Comparison of ENCODE assay signal across 11 cellular contexts in the genomic region with DNA sequence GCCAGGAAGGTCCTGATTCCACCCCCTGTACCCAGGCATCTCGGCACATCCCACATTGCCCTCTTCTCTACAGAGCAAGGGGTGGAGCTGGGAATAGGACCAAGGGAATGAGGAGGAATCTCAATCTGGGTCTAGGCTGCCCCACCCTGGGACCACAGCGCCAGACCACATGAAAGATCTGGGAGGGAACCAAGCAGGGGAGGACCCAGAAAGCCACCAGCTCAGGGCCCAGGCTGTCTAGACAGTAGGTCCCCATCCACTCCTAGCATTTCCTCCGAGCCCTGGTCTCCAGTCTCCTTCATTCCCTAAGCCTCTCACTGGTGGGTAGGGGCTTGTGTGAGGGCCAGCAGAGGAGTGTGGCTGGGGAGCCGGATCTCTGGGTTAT. TPM values are rescaled to one million over a fixed set of nuclear protein-coding genes. Genes with fewer than 3 reads are reported as not detected.
A peak's percentile ranks its signal among the peaks of the same experiment; 100 is the strongest.
DNase-seq lines count a peak whose midpoint lies in the region; ATAC-seq and TF ChIP-seq lines count a peak whose summit lies in the region.
"Had no signal": no experiment of that assay in that cellular context is flagged by ENCODE, and none has a peak within 500 bp of the region (broad histone marks: within the 10 kb centered on the region; RNA-seq: fewer than 3 reads in every experiment).

No MANE protein-coding gene starts in this region.

- H3K9me3 ChIP-seq in BLaER1 (no peaks in the 10 kb centered on the region), adipocyte (ENCODE audit: control insufficient read depth, low read length) (no peaks in the 10 kb centered on the region), psoas muscle (no peaks in the 10 kb centered on the region), T-helper 17 cell (ENCODE audit: control insufficient read depth, low read length, poor library complexity, severe bottlenecking) (no peaks in the 10 kb centered on the region)
- H3K9me3 ChIP-seq in effector memory CD4-positive, alpha-beta T cell (ENCODE audit: control insufficient read depth, low read length), result no peaks in the 10 kb centered on the region

- H3K9ac ChIP-seq in BLaER1, result no peak overlapping the region
- H3K9ac ChIP-seq in adipocyte (ENCODE audit: low read length), result peak overlapping the region; percentile 85

- no peak overlapping the region for H3K27ac Mint-ChIP-seq in T-helper 17 cell

- ATAC-seq in Right ventricle myocardium superior (ENCODE audit: poor library complexity), result peak; percentile 7
- ATAC-seq in psoas muscle, result no peak
- ATAC-seq in T-helper 17 cell, result no peak
- no peak for ATAC-seq in GM21737 (IDR thresholded peaks at IDR 0.05; ENCODE audit: unreplicated experiment)

- no peak overlapping the region for H3K4me3 Mint-ChIP-seq in T-helper 17 cell

- intact Hi-C loops in Right ventricle myocardium superior (cut with DNase I) (no loop called here), psoas muscle (cut with DNase I) (no loop called here)

- H3K27ac ChIP-seq in BLaER1 (no peak overlapping the region), psoas muscle (peak overlapping the region; percentile 68)
- H3K27ac ChIP-seq in effector memory CD4-positive, alpha-beta T cell (ENCODE audit: insufficient read depth, low read length, poor library complexity, severe bottlenecking), result no peak overlapping the region

- 40 to 62% (median 41%) methylated on average over 4 of the region's 4 CpGs for WGBS in psoas muscle, 3 donors

- peaks cover 46% of the 10 kb centered on the region for H3K4me1 ChIP-seq in BLaER1
- H3K4me1 ChIP-seq in adipocyte (ENCODE audit: control insufficient read depth, insufficient read depth, low read length), result peaks cover 82% of the 10 kb centered on the region
- peaks cover 28% of the 10 kb centered on the region for H3K4me1 ChIP-seq in psoas muscle
- peaks cover 4% of the 10 kb centered on the region for H3K4me1 ChIP-seq in effector memory CD4-positive, alpha-beta T cell (ENCODE audit: control insufficient read depth, insufficient read depth, low read length, poor library complexity, severe bottlenecking)

- H3K36me3 ChIP-seq in BLaER1, result no peaks in the 10 kb centered on the region
- peaks cover 42% of the 10 kb centered on the region for H3K36me3 ChIP-seq in adipocyte (ENCODE audit: control insufficient read depth, insufficient read depth, low read length, severe bottlenecking)
- peaks cover 0 to 34% of the 10 kb centered on the region in 2 donors for H3K36me3 ChIP-seq in psoas muscle (ENCODE audit: insufficient read depth in 1 of 2, low read depth in 1 of 2)
- no peaks in the 10 kb centered on the region for H3K36me3 ChIP-seq in effector memory CD4-positive, alpha-beta T cell (ENCODE audit: control insufficient read depth, insufficient read depth, low read length)

- H3K27me3 Mint-ChIP-seq in T-helper 17 cell, result peaks cover 37% of the 10 kb centered on the region

- no peak for TF ChIP-seq CTCF in psoas muscle (IDR thresholded peaks at IDR 0.05)

- peaks cover 5% of the 10 kb centered on the region for H3K36me3 Mint-ChIP-seq in T-helper 17 cell (ENCODE audit: low read depth)

- H3K4me2 ChIP-seq in BLaER1, result peak overlapping the region; percentile 37; the same call in 1 of the 2 replicates

- DNase-seq in adipocyte (ENCODE audit: low read depth) (peak; percentile 87), Right ventricle myocardium superior (peak; percentile 75), psoas muscle (peak; percentile 72 to 74), T-helper 17 cell (no peak), T-helper 1 cell (no peak)
- DNase-seq in effector memory CD4-positive, alpha-beta T cell, result no peak
- DNase-seq: activated CD4-positive, alpha-beta T cell treated with anti-CD3 and anti-CD28 coated beads for 4 hours; NCI-H187; stimulated activated CD4-positive, alpha-beta T cell treated with anti-CD3 and anti-CD28 coated beads, Interleukin-4, amount 100 ng/mL, for 24 hours had no signal

- H3K4me3 ChIP-seq in BLaER1 (no peak overlapping the region), adipocyte (ENCODE audit: low read length) (peak overlapping the region; percentile 68), psoas muscle (no peak overlapping the region)
- no peak overlapping the region for H3K4me3 ChIP-seq in effector memory CD4-positive, alpha-beta T cell (ENCODE audit: insufficient read depth, low read depth, low read length, poor library complexity, severe bottlenecking)

- H3K27me3 ChIP-seq in BLaER1, result peaks cover 12% of the 10 kb centered on the region; the same call in 1 of the 2 replicates
- no peaks in the 10 kb centered on the region for H3K27me3 ChIP-seq in adipocyte (replicated peaks; ENCODE audit: control insufficient read depth, insufficient read depth, low read length)
- no peaks in the 10 kb centered on the region for H3K27me3 ChIP-seq in psoas muscle (ENCODE audit: insufficient read depth in 3 of 3, low read length in 2 of 3)
- peaks cover 4% of the 10 kb centered on the region for H3K27me3 ChIP-seq in effector memory CD4-positive, alpha-beta T cell (replicated peaks; ENCODE audit: control insufficient read depth, insufficient read depth, low read length, poor library complexity, severe bottlenecking)

- H3K4me1 Mint-ChIP-seq in T-helper 17 cell, result peaks cover 16% of the 10 kb centered on the region

- H4K20me1 ChIP-seq in BLaER1, result no peaks in the 10 kb centered on the region

RNA-seq across cellular contexts. Expression of a gene that starts 11.6 kb away (rescaled TPM):
- total RNA-seq in Right ventricle myocardium superior, result 102 TPM
- 10 to 100 TPM; 27.7 to 45.8 (median 34.2) TPM for total RNA-seq in psoas muscle
- polyA plus RNA-seq in psoas muscle, result 10 to 100 TPM; 12.6 to 19.2 (median 12.7) TPM
- 1 to 10 TPM; 1.8 to 2.6 TPM for total RNA-seq in T-helper 17 cell

RNA-seq across cellular contexts. Expression of a gene that starts 46.8 kb away (rescaled TPM):
- total RNA-seq in Right ventricle myocardium superior, result 80.7 TPM
- 10 to 100 TPM; 54.2 to 65.7 (median 60.1) TPM for total RNA-seq in psoas muscle
- 10 to 100 TPM; 49.4 to 76.3 (median 73.9) TPM for polyA plus RNA-seq in psoas muscle
- total RNA-seq in T-helper 17 cell, result 10 to 100 TPM; 86.2 to 87.5 TPM

RNA-seq across cellular contexts. Expression of a gene that starts 53.3 kb away (rescaled TPM):
- total RNA-seq in Right ventricle myocardium superior (23.2 TPM), psoas muscle (10 to 100 TPM; 10.2 to 16.0 (median 13.4) TPM), T-helper 17 cell (1 to 10 TPM; 5.2 to 5.7 TPM)
- 10 to 100 TPM in 2 of 3 donors, 1 to 10 TPM in 1; 5.1 to 28.5 (median 11.7) TPM for polyA plus RNA-seq in psoas muscle

Comparison
In these comparisons a context has a peak if more than half of its experiments do, and no peak if none do; other contexts are left out.
1. DNase-seq: peak in adipocyte (single experiment), Right ventricle myocardium superior (single experiment) and psoas muscle (2 of 2); none in effector memory CD4-positive, alpha-beta T cell (0 of 3), T-helper 17 cell (0 of 3) and T-helper 1 cell (0 of 5).
2. RNA of a gene that starts 11.6 kb away (total RNA-seq): 102 TPM in Right ventricle myocardium superior (single experiment) and 27.7 to 45.8 TPM in psoas muscle; 1.8 to 2.6 TPM in T-helper 17 cell; every median in the first group is over 4 times any median in the second.